ENCODE assay signal across 12 cellular contexts in genomic region chr11:96143016-96143670, GRCh38.
A peak's percentile ranks its signal among the peaks of the same experiment; 100 is the strongest.
DNase-seq lines count a peak whose midpoint lies in the region; ATAC-seq and TF ChIP-seq lines count a peak whose summit lies in the region.
"Had no signal": no experiment of that assay in that cellular context is flagged by ENCODE, and none has a peak within 500 bp of the region (broad histone marks: within the 10 kb centered on the region; RNA-seq: fewer than 3 reads in every experiment).

No MANE protein-coding gene starts in this region.

- no peak overlapping the region for H2BK12ac ChIP-seq in mesenchymal stem cell (ENCODE audit: low read length in 2 of 2)

- H3K18ac ChIP-seq in mesenchymal stem cell (ENCODE audit: low read depth in 1 of 2, low read length in 2 of 2) = no peak overlapping the region

- H3K4ac ChIP-seq in mesenchymal stem cell (ENCODE audit: low read depth in 1 of 2, low read length in 2 of 2) = no peak overlapping the region

- ATAC-seq in Right ventricle myocardium superior (ENCODE audit: poor library complexity) = peak; percentile 80
- ATAC-seq in GM21825 (IDR thresholded peaks at IDR 0.05; ENCODE audit: unreplicated experiment) = no peak
- ATAC-seq in HG03196 (IDR thresholded peaks at IDR 0.05; ENCODE audit: unreplicated experiment) = no peak

- no peak overlapping the region for H2AFZ ChIP-seq in mesenchymal stem cell (ENCODE audit: low read depth, low read length)

- H2BK5ac ChIP-seq in mesenchymal stem cell (ENCODE audit: low read depth, low read length, poor library complexity, severe bottlenecking) = no peak overlapping the region

- no peak overlapping the region for H4K91ac ChIP-seq in mesenchymal stem cell (ENCODE audit: low read length)

- H3K27me3 Mint-ChIP-seq in endodermal cell (ENCODE audit: insufficient read depth) = no peaks in the 10 kb centered on the region
- H3K27me3 Mint-ChIP-seq: activated naive CD8-positive, alpha-beta T cell treated with anti-CD3 and anti-CD28 coated beads, Interleukin-2, amount 10 ng/mL, durations not matched to agents 7 days and 5 days had no signal

- H3K4me1 Mint-ChIP-seq in endodermal cell = peaks cover 39% of the 10 kb centered on the region

- no peak overlapping the region for H2AK5ac ChIP-seq in mesenchymal stem cell (ENCODE audit: low read length, severe bottlenecking)

- H3K9me3 ChIP-seq in endodermal cell (ENCODE audit: control insufficient read depth, low read length) = no peaks in the 10 kb centered on the region
- no peaks in the 10 kb centered on the region for H3K9me3 ChIP-seq in mesenchymal stem cell (ENCODE audit: control insufficient read depth, low read length)

- H3K4me3 Mint-ChIP-seq in endodermal cell = no peak overlapping the region
- H3K4me3 Mint-ChIP-seq: activated naive CD8-positive, alpha-beta T cell treated with anti-CD3 and anti-CD28 coated beads, Interleukin-2, amount 10 ng/mL, durations not matched to agents 7 days and 5 days had no signal

- H3K23ac ChIP-seq in mesenchymal stem cell (ENCODE audit: low read length in 2 of 2) = no peak overlapping the region

- H3K36me3 ChIP-seq in endodermal cell (ENCODE audit: control insufficient read depth, insufficient read depth, low read length) (no peaks in the 10 kb centered on the region), mesenchymal stem cell (ENCODE audit: control insufficient read depth in 1 of 2, insufficient read depth in 2 of 2, low read depth in 1 of 2, low read length in 2 of 2) (peaks cover 0 to 6% of the 10 kb centered on the region in 2 experiments)

- H3K9ac ChIP-seq in endodermal cell (ENCODE audit: extremely low read depth, low read length, poor library complexity, severe bottlenecking) = no peak overlapping the region
- H3K9ac ChIP-seq in mesenchymal stem cell (ENCODE audit: low read length) = peak overlapping the region; percentile 44

- no peak overlapping the region for H2BK120ac ChIP-seq in mesenchymal stem cell (ENCODE audit: low read depth, low read length)

- whole genome bisulfite sequencing in endodermal cell (ENCODE audit: insufficient coverage in 1 of 2, insufficient read length in 1 of 2), 2 experiments = 88 to 92% methylated on average over 5 to 7 of the region's 7 CpGs
- WGBS in mesenchymal stem cell = 78% methylated on average over 5 of the region's 7 CpGs

- H3K27me3 ChIP-seq in endodermal cell (ENCODE audit: control insufficient read depth, insufficient read depth, low read length, poor library complexity, severe bottlenecking) (no peaks in the 10 kb centered on the region), mesenchymal stem cell (ENCODE audit: control insufficient read depth in 1 of 2, insufficient read depth in 1 of 2, low read length in 2 of 2) (no peaks in the 10 kb centered on the region)

- no peaks in the 10 kb centered on the region for H3K9me3 Mint-ChIP-seq in endodermal cell

- H3K4me2 ChIP-seq in mesenchymal stem cell (ENCODE audit: low read length, poor library complexity, severe bottlenecking) = no peak overlapping the region

- H2BK15ac ChIP-seq in mesenchymal stem cell (ENCODE audit: low read depth, poor library complexity, severe bottlenecking) = no peak overlapping the region

- H3K4me1 ChIP-seq in endodermal cell (ENCODE audit: control insufficient read depth, insufficient read depth, low read length) (peaks cover 8% of the 10 kb centered on the region), mesenchymal stem cell (ENCODE audit: control insufficient read depth, insufficient read depth, low read depth, low read length) (no peaks in the 10 kb centered on the region)

- H3K36me3 Mint-ChIP-seq in endodermal cell (ENCODE audit: low read depth) = no peaks in the 10 kb centered on the region

- H3K79me1 ChIP-seq in mesenchymal stem cell (replicated peaks; ENCODE audit: low read length, poor library complexity, severe bottlenecking) = peaks cover 27% of the 10 kb centered on the region

- H3K27ac ChIP-seq in endodermal cell (ENCODE audit: low read depth, low read length) (peak overlapping the region; percentile 92), mesenchymal stem cell (ENCODE audit: low read length, poor library complexity, severe bottlenecking) (no peak overlapping the region)

- H4K8ac ChIP-seq in mesenchymal stem cell (ENCODE audit: low read length) = no peak overlapping the region

- DNase-seq in Right ventricle myocardium superior (no peak), cardiac septum (ENCODE audit: low spot score) (no peak), endodermal cell (no peak), mesenchymal stem cell (no peak), NCI-H82 (lab: John Stamatoyannopoulos, UW) (no peak), EL (no peak)
- DNase-seq: activated naive CD8-positive, alpha-beta T cell treated with anti-CD3 and anti-CD28 coated beads, Interleukin-2, amount 10 ng/mL, durations not matched to agents 7 days and 5 days; NCI-H1436 treated with DMSO at 0.1 percent for 48 hours; NCI-H774; SHP77 had no signal

- H3K4me3 ChIP-seq in endodermal cell (ENCODE audit: low read length) (no peak overlapping the region), mesenchymal stem cell (ENCODE audit: insufficient read depth in 1 of 2, low read depth in 1 of 2, low read length in 2 of 2) (no peak overlapping the region)

- intact Hi-C loops in Right ventricle myocardium superior (cut with DNase I) = no loop called here
- intact Hi-C loops in cardiac septum (cut with DNase I) = no loop called here

- TF ChIP-seq CTCF in endodermal cell (conservative IDR thresholded peaks at IDR 0.05) = no peak

- no peak overlapping the region for H3K14ac ChIP-seq in mesenchymal stem cell (ENCODE audit: low read length in 2 of 2)

- H3K27ac Mint-ChIP-seq in endodermal cell = no peak overlapping the region
- H3K27ac Mint-ChIP-seq: activated naive CD8-positive, alpha-beta T cell treated with anti-CD3 and anti-CD28 coated beads, Interleukin-2, amount 10 ng/mL, durations not matched to agents 7 days and 5 days had no signal
